In genomic region chr12:93183940-93184663, GRCh38 we compare ENCODE assay signal across 1 cellular context.
A peak's percentile ranks its signal among the peaks of the same experiment; 100 is the strongest.
TF ChIP-seq lines count a peak whose summit lies in the region.

No MANE protein-coding gene starts in this region.

TF ChIP-seq in GM12878, 131 proteins besides CTCF, POLR2A, EP300 and RAD21 (continued from another document and continues in another):
- TF ChIP-seq MLLT1 (IDR thresholded peaks at IDR 0.05) (peak; percentile 80), NFIC (IDR thresholded peaks at IDR 0.05; ENCODE audit: low read depth, low read length) (0 out of 2 replicates have a peak, but pooled peaks have one; percentile 87), SREBF2 (IDR thresholded peaks at IDR 0.05; ENCODE audit: low read length) (no peak), POU2F2 (IDR thresholded peaks at IDR 0.05; ENCODE audit: borderline replicate concordance, low read depth, low read length) (no peak), SP1 (IDR thresholded peaks at IDR 0.05; ENCODE audit: low read depth, low read length) (no peak), SMC3 (IDR thresholded peaks at IDR 0.05; ENCODE audit: borderline replicate concordance, low read length) (no peak), HDAC2 (IDR thresholded peaks at IDR 0.05) (no peak), TAF1 (IDR thresholded peaks at IDR 0.05; ENCODE audit: borderline replicate concordance, low read depth, low read length) (no peak; the same call in 1 of the 2 replicates), RFX5 (IDR thresholded peaks at IDR 0.05; ENCODE audit: low read depth, low read length) (no peak), ZZZ3 (IDR thresholded peaks at IDR 0.05; ENCODE audit: control insufficient read depth, insufficient read length, low read depth) (no peak), KAT2A (conservative IDR thresholded peaks at IDR 0.05; ENCODE audit: control insufficient read depth, low read depth, low read length) (no peak), DPF2 (IDR thresholded peaks at IDR 0.05) (peak; percentile 78; the same call in 1 of the 2 replicates), HCFC1 (IDR thresholded peaks at IDR 0.05; ENCODE audit: low read length) (no peak), BMI1 (IDR thresholded peaks at IDR 0.05; ENCODE audit: borderline replicate concordance) (peak; percentile 39; the same call in 1 of the 2 replicates), BRCA1 (IDR thresholded peaks at IDR 0.05; ENCODE audit: low read depth, low read length) (no peak), IKZF1 (conservative IDR thresholded peaks at IDR 0.05) (peak; percentile 82), IKZF2 (IDR thresholded peaks at IDR 0.05) (peak; percentile 93 to 94), CBX3 (IDR thresholded peaks at IDR 0.05; ENCODE audit: borderline replicate concordance, low read depth) (no peak), ATF7 (IDR thresholded peaks at IDR 0.05; ENCODE audit: low read depth) (peak; percentile 61; the same call in 1 of the 2 replicates), PML (IDR thresholded peaks at IDR 0.05; ENCODE audit: low read length) (peak; percentile 32; the same call in 1 of the 2 replicates), CEBPZ (IDR thresholded peaks at IDR 0.05; ENCODE audit: low read depth, low read length) (no peak), ZBTB11 (CRISPR knock-in tag; IDR thresholded peaks at IDR 0.05) (no peak), RBBP5 (conservative IDR thresholded peaks at IDR 0.05) (no peak), NR2F1 (conservative IDR thresholded peaks at IDR 0.05) (peak; percentile 39; the same call in 1 of the 2 replicates), TBL1XR1 (IDR thresholded peaks at IDR 0.05; ENCODE audit: low read depth, low read length) (no peak), TCF3 (IDR thresholded peaks at IDR 0.05; ENCODE audit: borderline replicate concordance, insufficient read depth, low read depth, low read length) (no peak), HDAC6 (IDR thresholded peaks at IDR 0.05; ENCODE audit: unreplicated experiment) (no peak), MTA2 (IDR thresholded peaks at IDR 0.05; ENCODE audit: low read depth) (peak; percentile 80), CBFB (IDR thresholded peaks at IDR 0.05; ENCODE audit: low read depth) (no peak), RELA (IDR thresholded peaks at IDR 0.05; ENCODE audit: borderline replicate concordance, partially characterized antibody) (no peak), IRF5 (IDR thresholded peaks at IDR 0.05; ENCODE audit: borderline replicate concordance) (no peak), FOXK2 (IDR thresholded peaks at IDR 0.05) (no peak), BCL11A (IDR thresholded peaks at IDR 0.05; ENCODE audit: low read depth, low read length) (peak; percentile 45; the same call in 1 of the 2 replicates), E2F8 (IDR thresholded peaks at IDR 0.05; ENCODE audit: low read depth, partially characterized antibody) (no peak), SUZ12 (IDR thresholded peaks at IDR 0.05; ENCODE audit: unreplicated experiment) (no peak), GATAD2B (conservative IDR thresholded peaks at IDR 0.05; ENCODE audit: low read depth) (peak; percentile 47; the same call in 1 of the 2 replicates), LARP7 (IDR thresholded peaks at IDR 0.05) (no peak)
- TF ChIP-seq, protein P1, sequence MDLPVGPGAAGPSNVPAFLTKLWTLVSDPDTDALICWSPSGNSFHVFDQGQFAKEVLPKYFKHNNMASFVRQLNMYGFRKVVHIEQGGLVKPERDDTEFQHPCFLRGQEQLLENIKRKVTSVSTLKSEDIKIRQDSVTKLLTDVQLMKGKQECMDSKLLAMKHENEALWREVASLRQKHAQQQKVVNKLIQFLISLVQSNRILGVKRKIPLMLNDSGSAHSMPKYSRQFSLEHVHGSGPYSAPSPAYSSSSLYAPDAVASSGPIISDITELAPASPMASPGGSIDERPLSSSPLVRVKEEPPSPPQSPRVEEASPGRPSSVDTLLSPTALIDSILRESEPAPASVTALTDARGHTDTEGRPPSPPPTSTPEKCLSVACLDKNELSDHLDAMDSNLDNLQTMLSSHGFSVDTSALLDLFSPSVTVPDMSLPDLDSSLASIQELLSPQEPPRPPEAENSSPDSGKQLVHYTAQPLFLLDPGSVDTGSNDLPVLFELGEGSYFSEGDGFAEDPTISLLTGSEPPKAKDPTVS (IDR thresholded peaks at IDR 0.05; ENCODE audit: low read depth, low read length): no peak
- TF ChIP-seq, protein P2, sequence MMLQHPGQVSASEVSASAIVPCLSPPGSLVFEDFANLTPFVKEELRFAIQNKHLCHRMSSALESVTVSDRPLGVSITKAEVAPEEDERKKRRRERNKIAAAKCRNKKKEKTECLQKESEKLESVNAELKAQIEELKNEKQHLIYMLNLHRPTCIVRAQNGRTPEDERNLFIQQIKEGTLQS (IDR thresholded peaks at IDR 0.05; ENCODE audit: borderline replicate concordance, extremely low read depth, low read depth, low read length): no peak
- TF ChIP-seq, protein P3, sequence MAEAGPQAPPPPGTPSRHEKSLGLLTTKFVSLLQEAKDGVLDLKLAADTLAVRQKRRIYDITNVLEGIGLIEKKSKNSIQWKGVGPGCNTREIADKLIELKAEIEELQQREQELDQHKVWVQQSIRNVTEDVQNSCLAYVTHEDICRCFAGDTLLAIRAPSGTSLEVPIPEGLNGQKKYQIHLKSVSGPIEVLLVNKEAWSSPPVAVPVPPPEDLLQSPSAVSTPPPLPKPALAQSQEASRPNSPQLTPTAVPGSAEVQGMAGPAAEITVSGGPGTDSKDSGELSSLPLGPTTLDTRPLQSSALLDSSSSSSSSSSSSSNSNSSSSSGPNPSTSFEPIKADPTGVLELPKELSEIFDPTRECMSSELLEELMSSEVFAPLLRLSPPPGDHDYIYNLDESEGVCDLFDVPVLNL (IDR thresholded peaks at IDR 0.05; ENCODE audit: low read depth, low read length): no peak
- TF ChIP-seq, protein P4, sequence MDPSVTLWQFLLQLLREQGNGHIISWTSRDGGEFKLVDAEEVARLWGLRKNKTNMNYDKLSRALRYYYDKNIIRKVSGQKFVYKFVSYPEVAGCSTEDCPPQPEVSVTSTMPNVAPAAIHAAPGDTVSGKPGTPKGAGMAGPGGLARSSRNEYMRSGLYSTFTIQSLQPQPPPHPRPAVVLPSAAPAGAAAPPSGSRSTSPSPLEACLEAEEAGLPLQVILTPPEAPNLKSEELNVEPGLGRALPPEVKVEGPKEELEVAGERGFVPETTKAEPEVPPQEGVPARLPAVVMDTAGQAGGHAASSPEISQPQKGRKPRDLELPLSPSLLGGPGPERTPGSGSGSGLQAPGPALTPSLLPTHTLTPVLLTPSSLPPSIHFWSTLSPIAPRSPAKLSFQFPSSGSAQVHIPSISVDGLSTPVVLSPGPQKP (IDR thresholded peaks at IDR 0.05; ENCODE audit: low read depth, low read length): no peak; the same call in 1 of the 2 replicates
- TF ChIP-seq, protein P5, sequence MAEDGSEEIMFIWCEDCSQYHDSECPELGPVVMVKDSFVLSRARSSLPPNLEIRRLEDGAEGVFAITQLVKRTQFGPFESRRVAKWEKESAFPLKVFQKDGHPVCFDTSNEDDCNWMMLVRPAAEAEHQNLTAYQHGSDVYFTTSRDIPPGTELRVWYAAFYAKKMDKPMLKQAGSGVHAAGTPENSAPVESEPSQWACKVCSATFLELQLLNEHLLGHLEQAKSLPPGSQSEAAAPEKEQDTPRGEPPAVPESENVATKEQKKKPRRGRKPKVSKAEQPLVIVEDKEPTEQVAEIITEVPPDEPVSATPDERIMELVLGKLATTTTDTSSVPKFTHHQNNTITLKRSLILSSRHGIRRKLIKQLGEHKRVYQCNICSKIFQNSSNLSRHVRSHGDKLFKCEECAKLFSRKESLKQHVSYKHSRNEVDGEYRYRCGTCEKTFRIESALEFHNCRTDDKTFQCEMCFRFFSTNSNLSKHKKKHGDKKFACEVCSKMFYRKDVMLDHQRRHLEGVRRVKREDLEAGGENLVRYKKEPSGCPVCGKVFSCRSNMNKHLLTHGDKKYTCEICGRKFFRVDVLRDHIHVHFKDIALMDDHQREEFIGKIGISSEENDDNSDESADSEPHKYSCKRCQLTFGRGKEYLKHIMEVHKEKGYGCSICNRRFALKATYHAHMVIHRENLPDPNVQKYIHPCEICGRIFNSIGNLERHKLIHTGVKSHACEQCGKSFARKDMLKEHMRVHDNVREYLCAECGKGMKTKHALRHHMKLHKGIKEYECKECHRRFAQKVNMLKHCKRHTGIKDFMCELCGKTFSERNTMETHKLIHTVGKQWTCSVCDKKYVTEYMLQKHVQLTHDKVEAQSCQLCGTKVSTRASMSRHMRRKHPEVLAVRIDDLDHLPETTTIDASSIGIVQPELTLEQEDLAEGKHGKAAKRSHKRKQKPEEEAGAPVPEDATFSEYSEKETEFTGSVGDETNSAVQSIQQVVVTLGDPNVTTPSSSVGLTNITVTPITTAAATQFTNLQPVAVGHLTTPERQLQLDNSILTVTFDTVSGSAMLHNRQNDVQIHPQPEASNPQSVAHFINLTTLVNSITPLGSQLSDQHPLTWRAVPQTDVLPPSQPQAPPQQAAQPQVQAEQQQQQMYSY (CRISPR knock-in tag; IDR thresholded peaks at IDR 0.05): no peak
